In the genomic region with DNA sequence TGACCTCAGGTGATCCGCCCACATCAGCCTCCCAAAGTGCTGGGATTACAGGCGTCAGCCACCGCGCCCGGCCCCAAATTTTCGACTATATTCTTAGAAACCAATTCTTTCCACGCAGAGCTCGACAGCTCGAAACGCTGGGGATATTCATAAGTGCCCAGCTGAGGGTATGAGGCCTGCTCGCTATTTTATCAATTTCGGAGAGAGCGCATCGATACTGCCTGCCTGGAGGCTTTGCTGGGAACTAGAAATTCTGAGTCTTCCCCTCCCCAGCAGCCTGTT, we compare ENCODE assay signal across 8 cellular contexts. TPM values are rescaled to one million over a fixed set of nuclear protein-coding genes. Genes with fewer than 3 reads are reported as not detected.
DNase-seq lines count a peak whose midpoint lies in the region; ATAC-seq and TF ChIP-seq lines count a peak whose summit lies in the region.

No MANE protein-coding gene starts in this region.

- intact Hi-C loops in lower lobe of right lung (cut with DNase I), result no loop called here
- intact Hi-C loops in tibial artery (cut with DNase I; ENCODE audit: low total_unique reads), result loop anchor here (2.0 kb wide), 1 partner anchor 88 kb away; a partner anchor contains a TSS

- H3K27ac ChIP-seq in adipose tissue (ENCODE audit: low read depth, low read length) (peak overlapping the region; percentile 51), lower lobe of right lung (peak overlapping the region; percentile 93), tibial artery (peak overlapping the region; percentile 88 to 89)

- H3K4me3 ChIP-seq in lower lobe of right lung (peak overlapping the region; percentile 75), tibial artery (peak overlapping the region; percentile 65 to 78)

- H3K9me3 ChIP-seq in lower lobe of right lung, result no peaks in the 10 kb centered on the region
- no peaks in the 10 kb centered on the region for H3K9me3 ChIP-seq in tibial artery

- peaks cover 36% of the 10 kb centered on the region for H3K4me1 ChIP-seq in lower lobe of right lung
- H3K4me1 ChIP-seq in tibial artery, result peaks cover 6 to 38% (median 20%) of the 10 kb centered on the region in 4 donors

- no peaks in the 10 kb centered on the region for H3K36me3 ChIP-seq in lower lobe of right lung
- H3K36me3 ChIP-seq in tibial artery, result peaks cover 0 to 6% (median 0%) of the 10 kb centered on the region in 3 donors

- WGBS in adipose tissue, 3 donors, result 1% methylated on average over 14 of the region's 14 CpGs

- no peak for ATAC-seq in lower lobe of right lung
- no peak for ATAC-seq in GM19351 (IDR thresholded peaks at IDR 0.05; ENCODE audit: unreplicated experiment)

- no peak for TF ChIP-seq CTCF in lower lobe of right lung (IDR thresholded peaks at IDR 0.05)
- no peak for TF ChIP-seq CTCF in tibial artery (IDR thresholded peaks at IDR 0.05)

- DNase-seq in activated effector memory CD4-positive, alpha-beta T cell treated with anti-CD3 and anti-CD28 coated beads, Interleukin-2, amount 50 U/mL, for 16 hours, result peak; percentile 72
- DNase-seq in activated effector memory CD4-positive, alpha-beta T cell treated with Interleukin-2 at 50 U/mL for 16 hours, result no peak
- DNase-seq in lower lobe of right lung (no peak), tibial artery (no peak), HuH-7.5 (ENCODE audit: low spot score) (no peak), NCI-H128 (lab: John Stamatoyannopoulos, UW; ENCODE audit: unreplicated experiment) (no peak)

- H3K27me3 ChIP-seq in lower lobe of right lung (ENCODE audit: low read depth), result no peaks in the 10 kb centered on the region
- no peaks in the 10 kb centered on the region for H3K27me3 ChIP-seq in tibial artery

RNA-seq across cellular contexts. Expression of a gene that starts 0.4 kb away (rescaled TPM):
- polyA plus RNA-seq in adipose tissue, result 10 to 100 TPM; 12.8 to 35.4 (median 24.0) TPM
- total RNA-seq in lower lobe of right lung, result 16.7 TPM

RNA-seq across cellular contexts. Expression of a gene that starts 0.6 kb away (rescaled TPM):
- 100 to 1,000 TPM in 1 of 3 donors, 10 to 100 TPM in 2; 53.2 to 143 (median 55.5) TPM for polyA plus RNA-seq in adipose tissue
- 176 TPM for total RNA-seq in lower lobe of right lung
